ENCODE assay signal across 23 cellular contexts in genomic region chr3:151639096-151639740, GRCh38.
DNase-seq lines count a peak whose midpoint lies in the region; FAIRE-seq and TF ChIP-seq lines count a peak whose summit lies in the region.
"Had no signal": no experiment of that assay in that cellular context is flagged by ENCODE, and none has a peak within 500 bp of the region (broad histone marks: within the 10 kb centered on the region; RNA-seq: fewer than 3 reads in every experiment).

No MANE protein-coding gene starts in this region.

- H2AFZ ChIP-seq in MM.1S (ENCODE audit: low read length), result no peak overlapping the region

- H3K4me2 ChIP-seq in MM.1S (ENCODE audit: low read depth, low read length), result no peak overlapping the region

- H3K36me3 Mint-ChIP-seq in brain (no peaks in the 10 kb centered on the region), nephron (ENCODE audit: low read depth) (no peaks in the 10 kb centered on the region)
- H3K36me3 Mint-ChIP-seq: stimulated activated naive B cell treated with anti-CD40 and anti-IgM and Interleukin-4, amounts not matched to agents 10 μg/mL and 1 μg/mL and 100 μg/mL, for 72 hours had no signal

- H3K27me3 Mint-ChIP-seq in brain, result no peaks in the 10 kb centered on the region
- H3K27me3 Mint-ChIP-seq in nephron (ENCODE audit: low read depth), result no peaks in the 10 kb centered on the region
- H3K27me3 Mint-ChIP-seq: activated CD4-positive, alpha-beta T cell treated with anti-CD3 and anti-CD28 coated beads, Interleukin-2, amount 10 ng/mL, durations not matched to agents 7 days and 5 days; dendritic cell treated with granulocyte-macrophage colony-stimulating factor and Interleukin-4, amounts not matched to agents 40 ng/mL and 50 ng/mL, for 4 days; stimulated activated naive B cell treated with anti-CD40 and anti-IgM and Interleukin-4, amounts not matched to agents 10 μg/mL and 1 μg/mL and 100 μg/mL, for 72 hours had no signal

- no peaks in the 10 kb centered on the region for H3F3A ChIP-seq in MM.1S (ENCODE audit: insufficient read depth, low read length)

- H3K36me3 ChIP-seq in MM.1S (replicated peaks; ENCODE audit: insufficient read depth, low read length), result no peaks in the 10 kb centered on the region
- H3K36me3 ChIP-seq: BLaER1 treated with 17β-estradiol and CSF1 and Interleukin-3, amounts not matched to agents 10 nM and 100 nM; esophagus squamous epithelium; uterus; WERI-Rb-1 had no signal

- H3K4me1 Mint-ChIP-seq in brain (peaks cover 5% of the 10 kb centered on the region), nephron (peaks cover 10% of the 10 kb centered on the region)
- H3K4me1 Mint-ChIP-seq: activated CD4-positive, alpha-beta T cell treated with anti-CD3 and anti-CD28 coated beads, Interleukin-2, amount 10 ng/mL, durations not matched to agents 7 days and 5 days; stimulated activated naive B cell treated with anti-CD40 and anti-IgM and Interleukin-4, amounts not matched to agents 10 μg/mL and 1 μg/mL and 100 μg/mL, for 72 hours had no signal

- H4K20me1 ChIP-seq in MM.1S (ENCODE audit: insufficient read depth, low read length), result no peaks in the 10 kb centered on the region
- H4K20me1 ChIP-seq: BLaER1 treated with 17β-estradiol and CSF1 and Interleukin-3, amounts not matched to agents 10 nM and 100 nM had no signal

- H3K27me3 ChIP-seq in MM.1S (replicated peaks; ENCODE audit: insufficient read depth, low read length), result no peaks in the 10 kb centered on the region
- H3K27me3 ChIP-seq: BLaER1 treated with 17β-estradiol and CSF1 and Interleukin-3, amounts not matched to agents 10 nM and 100 nM; esophagus squamous epithelium; testis; uterus had no signal

- H3K4me3 ChIP-seq in MM.1S (ENCODE audit: low read length), result no peak overlapping the region
- H3K4me3 ChIP-seq: BLaER1 treated with 17β-estradiol and CSF1 and Interleukin-3, amounts not matched to agents 10 nM and 100 nM; esophagus squamous epithelium; testis; uterus had no signal

- peaks cover 0 to 3% (median 0%) of the 10 kb centered on the region in 5 experiments for H3K9me3 Mint-ChIP-seq in brain
- no peaks in the 10 kb centered on the region for H3K9me3 Mint-ChIP-seq in nephron
- H3K9me3 Mint-ChIP-seq: activated CD4-positive, alpha-beta T cell treated with anti-CD3 and anti-CD28 coated beads, Interleukin-2, amount 10 ng/mL, durations not matched to agents 7 days and 5 days; dendritic cell treated with granulocyte-macrophage colony-stimulating factor and Interleukin-4, amounts not matched to agents 40 ng/mL and 50 ng/mL, for 4 days; stimulated activated naive B cell treated with anti-CD40 and anti-IgM and Interleukin-4, amounts not matched to agents 10 μg/mL and 1 μg/mL and 100 μg/mL, for 72 hours had no signal

- no peaks in the 10 kb centered on the region for H3K9me2 ChIP-seq in MM.1S (replicated peaks; ENCODE audit: insufficient read depth, low read length)

- H3K79me2 ChIP-seq in MM.1S (ENCODE audit: low read length), result no peaks in the 10 kb centered on the region

- peak overlapping the region in 3 of 5 experiments; percentile 0 to 44 (median 2) for H3K27ac Mint-ChIP-seq in brain
- peak overlapping the region; percentile 28 to 43 (median 43) for H3K27ac Mint-ChIP-seq in nephron
- H3K27ac Mint-ChIP-seq: activated CD4-positive, alpha-beta T cell treated with anti-CD3 and anti-CD28 coated beads, Interleukin-2, amount 10 ng/mL, durations not matched to agents 7 days and 5 days; dendritic cell treated with granulocyte-macrophage colony-stimulating factor and Interleukin-4, amounts not matched to agents 40 ng/mL and 50 ng/mL, for 4 days; stimulated activated naive B cell treated with anti-CD40 and anti-IgM and Interleukin-4, amounts not matched to agents 10 μg/mL and 1 μg/mL and 100 μg/mL, for 72 hours had no signal

- no peaks in the 10 kb centered on the region for H3K9me3 ChIP-seq in MM.1S (replicated peaks; ENCODE audit: insufficient read depth, low read length)
- H3K9me3 ChIP-seq: BLaER1 treated with 17β-estradiol and CSF1 and Interleukin-3, amounts not matched to agents 10 nM and 100 nM; esophagus squamous epithelium; testis; uterus had no signal

- FAIRE-seq in GM12891 (lab: Jason Lieb, UNC), result no peak
- FAIRE-seq: keratinocyte had no signal

- no peaks in the 10 kb centered on the region for H3K4me1 ChIP-seq in MM.1S (ENCODE audit: low read length)
- H3K4me1 ChIP-seq: esophagus squamous epithelium, testis, uterus had no signal

- H3K27ac ChIP-seq in MM.1S (ENCODE audit: low read length), result no peak overlapping the region
- H3K27ac ChIP-seq: BLaER1 treated with 17β-estradiol and CSF1 and Interleukin-3, amounts not matched to agents 10 nM and 100 nM; esophagus squamous epithelium; testis; uterus; WERI-Rb-1 had no signal

- H3K9ac ChIP-seq in MM.1S (ENCODE audit: low read length), result no peak overlapping the region
- H3K9ac ChIP-seq: BLaER1 treated with 17β-estradiol and CSF1 and Interleukin-3, amounts not matched to agents 10 nM and 100 nM had no signal

- TF ChIP-seq POLR2A in GM12891 (IDR thresholded peaks at IDR 0.05; ENCODE audit: low read depth, low read length), result no peak

- TF ChIP-seq CTCF in brain (conservative IDR thresholded peaks at IDR 0.05) (no peak), nephron (IDR thresholded peaks at IDR 0.05; ENCODE audit: unreplicated experiment in 3 of 3) (no peak), MM.1S (IDR thresholded peaks at IDR 0.05; ENCODE audit: low read length) (no peak)

- H3K4me3 Mint-ChIP-seq in brain (no peak overlapping the region), nephron (no peak overlapping the region)
- H3K4me3 Mint-ChIP-seq: activated CD4-positive, alpha-beta T cell treated with anti-CD3 and anti-CD28 coated beads, Interleukin-2, amount 10 ng/mL, durations not matched to agents 7 days and 5 days; dendritic cell treated with granulocyte-macrophage colony-stimulating factor and Interleukin-4, amounts not matched to agents 40 ng/mL and 50 ng/mL, for 4 days; stimulated activated naive B cell treated with anti-CD40 and anti-IgM and Interleukin-4, amounts not matched to agents 10 μg/mL and 1 μg/mL and 100 μg/mL, for 72 hours had no signal

- DNase-seq in AG20443 (ENCODE audit: low spot score), result peak; percentile 14
- peak in 2 of 3 experiments; percentile 61 to 91 for DNase-seq in NCI-H1417 (lab: John Stamatoyannopoulos, UW)
- no peak for DNase-seq in SIG-M5 treated with dmso at 0.1 percent for 504 hours (lab: John Stamatoyannopoulos, UW; ENCODE audit: unreplicated experiment)
- no peak for DNase-seq in MM.1S
- DNase-seq in SW480 (ENCODE audit: low spot score), result no peak
- no peak for DNase-seq in GM12891 (ENCODE audit: insufficient read length, low spot score)
- DNase-seq: activated CD4-positive, alpha-beta T cell treated with anti-CD3 and anti-CD28 coated beads, Interleukin-2, amount 10 ng/mL, durations not matched to agents 7 days and 5 days; activated naive CD4-positive, alpha-beta T cell treated with anti-CD3 and anti-CD28 coated beads, Interleukin-2, amount 50 U/mL, for 16 hours; esophagus squamous epithelium; HCEC 1CT; NCI-H1436 treated with DMSO at 0.1 percent for 48 hours; NCI-H526 treated with DMSO at 0.1 percent for 48 hours; stimulated activated CD4-positive, alpha-beta T cell treated with anti-CD3 and anti-CD28 coated beads, Interleukin-4, amount 100 ng/mL, for 24 hours; stimulated activated naive B cell treated with anti-CD40 and anti-IgM and Interleukin-4, amounts not matched to agents 10 μg/mL and 1 μg/mL and 100 μg/mL, for 72 hours; T-helper 9 cell; testis; uterus; WERI-Rb-1 had no signal

TF ChIP-seq in GM12891, 5 proteins besides CTCF, POLR2A, EP300 and RAD21:
- TF ChIP-seq POU2F2 (IDR thresholded peaks at IDR 0.05; ENCODE audit: low read depth, low read length) (no peak), PAX5 (IDR thresholded peaks at IDR 0.05; ENCODE audit: insufficient read depth, low read length, severe bottlenecking) (no peak), POLR2AphosphoS5 (IDR thresholded peaks at IDR 0.05; ENCODE audit: low read depth, low read length) (no peak), TAF1 (IDR thresholded peaks at IDR 0.05; ENCODE audit: low read depth, low read length) (no peak), SPI1 (IDR thresholded peaks at IDR 0.05; ENCODE audit: low read depth, low read length) (no peak)

Comparison
In these comparisons a context has a peak if more than half of its experiments do, and no peak if none do; other contexts are left out.
1. DNase-seq: peak in AG20443 (single experiment) and NCI-H1417 (2 of 3); none in SIG-M5 treated with dmso at 0.1 percent for 504 hours (single experiment), MM.1S (single experiment), SW480 (single experiment) and GM12891 (single experiment).